Comparison of ENCODE assay signal across 1 cellular context in genomic region chr7:1917221-1918062, GRCh38.
TF ChIP-seq lines count a peak whose summit lies in the region.

No MANE protein-coding gene starts in this region.

TF ChIP-seq in IMR-90, 13 proteins besides CTCF, POLR2A, EP300 and RAD21 (continued from another document):
- no peak for TF ChIP-seq ELK1 (IDR thresholded peaks at IDR 0.05; ENCODE audit: borderline replicate concordance, low read depth, low read length)
- no peak for TF ChIP-seq NFE2L2 (IDR thresholded peaks at IDR 0.05; ENCODE audit: low read depth, low read length)
- TF ChIP-seq MAZ (IDR thresholded peaks at IDR 0.05; ENCODE audit: borderline replicate concordance, low read depth, low read length) = no peak
